8 cellular contexts compared by ENCODE assay signal in genomic region chr6:26204332-26205160, GRCh38.
DNase-seq lines count a peak whose midpoint lies in the region; ATAC-seq and TF ChIP-seq lines count a peak whose summit lies in the region.

No MANE protein-coding gene starts in this region.

- H3K9me3 ChIP-seq in PC-9 (ENCODE audit: insufficient read depth, low read depth), result no peaks in the 10 kb centered on the region

- H3K27ac Mint-ChIP-seq in naive thymus-derived CD8-positive, alpha-beta T cell, result no peak overlapping the region

- BruUV-seq in PC-9 (replicated peaks; lab: Mats Ljungman, UMichigan), result TSS peak; percentile 81

- H4K20me1 ChIP-seq in KMS-11 (ENCODE audit: insufficient read depth), result no peaks in the 10 kb centered on the region
- no peaks in the 10 kb centered on the region for H4K20me1 ChIP-seq in PC-9 (ENCODE audit: insufficient read depth)

- peaks cover 0 to 4% (median 0%) of the 10 kb centered on the region in 5 donors for H3K27me3 Mint-ChIP-seq in naive thymus-derived CD8-positive, alpha-beta T cell

- peak overlapping the region; percentile 14; the same call in 1 of the 2 replicates for H2AFZ ChIP-seq in KMS-11 (ENCODE audit: low read depth)
- peak overlapping the region; percentile 90 for H2AFZ ChIP-seq in PC-9

- DNase-seq in DMS153 treated with DMSO at 0.1 percent for 48 hours (lab: John Stamatoyannopoulos, UW; ENCODE audit: unreplicated experiment) (peak; percentile 88), PC-9 (peak; percentile 91 to 94), activated T-helper 1 cell treated with Interleukin-2 at 50 U/mL for 16 hours (ENCODE audit: low read depth) (peak; percentile 68), fibroblast of mammary gland (ENCODE audit: low read depth) (peak; percentile 96)
- peak; percentile 69 to 97 (median 88) for DNase-seq in naive thymus-derived CD8-positive, alpha-beta T cell
- peak; percentile 82 for DNase-seq in stimulated activated naive CD8-positive, alpha-beta T cell treated with anti-CD3 and anti-CD28 coated beads, Interleukin-15, Interleukin-2, amounts not matched to agents 100 U/mL and 50 U/mL, for 24 hours

- H3K4me3 Mint-ChIP-seq in naive thymus-derived CD8-positive, alpha-beta T cell, result no peak overlapping the region

- H3K4me3 ChIP-seq in KMS-11 (IDR thresholded peaks at IDR 0.05; ENCODE audit: insufficient read depth, low read depth, low read length), result no peak overlapping the region
- peak overlapping the region; percentile 63 for H3K4me3 ChIP-seq in PC-9
- peak overlapping the region; percentile 80 for H3K4me3 ChIP-seq in fibroblast of mammary gland (ENCODE audit: control insufficient read depth, low read depth, low read length)

- H3K27ac ChIP-seq in KMS-11, result peak overlapping the region; percentile 96
- H3K27ac ChIP-seq in PC-9, result peak overlapping the region; percentile 91

- no peaks in the 10 kb centered on the region for H3K27me3 ChIP-seq in KMS-11 (ENCODE audit: insufficient read depth, low read depth)
- H3K27me3 ChIP-seq in PC-9 (ENCODE audit: insufficient read depth, low read depth), result no peaks in the 10 kb centered on the region

- H3K9me2 ChIP-seq in PC-9 (ENCODE audit: insufficient read depth), result no peaks in the 10 kb centered on the region

- peak; percentile 53 for ATAC-seq in GM21619 (IDR thresholded peaks at IDR 0.05; ENCODE audit: unreplicated experiment)
- peak; percentile 68 to 71 for ATAC-seq in naive thymus-derived CD8-positive, alpha-beta T cell
- ATAC-seq in stimulated activated naive CD8-positive, alpha-beta T cell treated with anti-CD3 and anti-CD28 coated beads, Interleukin-15, Interleukin-2, amounts not matched to agents 100 U/mL and 50 U/mL, for 24 hours, result peak; percentile 77

- no peaks in the 10 kb centered on the region for H3K36me3 ChIP-seq in KMS-11 (ENCODE audit: insufficient read depth)
- no peaks in the 10 kb centered on the region for H3K36me3 ChIP-seq in PC-9 (ENCODE audit: low read depth)

- H3F3A ChIP-seq in PC-9 (ENCODE audit: insufficient read depth, low read depth), result peaks cover 42% of the 10 kb centered on the region

- peaks cover 0 to 2% (median 0%) of the 10 kb centered on the region in 3 donors for H3K36me3 Mint-ChIP-seq in naive thymus-derived CD8-positive, alpha-beta T cell

- H3K9me3 Mint-ChIP-seq in naive thymus-derived CD8-positive, alpha-beta T cell, result peaks cover 0 to 5% (median 0%) of the 10 kb centered on the region in 9 donors

- H3K4me2 ChIP-seq in KMS-11, result peak overlapping the region; percentile 78
- H3K4me2 ChIP-seq in PC-9, result peak overlapping the region; percentile 92

- H3K4me1 Mint-ChIP-seq in naive thymus-derived CD8-positive, alpha-beta T cell, result peaks cover 14 to 36% (median 26%) of the 10 kb centered on the region in 4 donors

- H3K9ac ChIP-seq in KMS-11, result peak overlapping the region; percentile 96

- peaks cover 20% of the 10 kb centered on the region for H3K4me1 ChIP-seq in KMS-11 (ENCODE audit: low read depth, poor library complexity, severe bottlenecking)
- H3K4me1 ChIP-seq in PC-9 (replicated peaks; ENCODE audit: insufficient read depth), result peaks cover 36% of the 10 kb centered on the region

- CTCF ChIA-PET in PC-9 (lab: Charles Lee), result interaction anchor here (0.5 kb wide), 1 partner anchor 973 kb away, joined by 3 read pairs; no protein-coding TSS in a partner anchor

- peaks cover 12% of the 10 kb centered on the region; the same call in 1 of the 2 replicates for H3K79me2 ChIP-seq in KMS-11 (ENCODE audit: insufficient read depth, low read depth)
- H3K79me2 ChIP-seq in PC-9 (ENCODE audit: low read depth), result no peaks in the 10 kb centered on the region

- intact Hi-C loops in PC-9 (cut with micrococcal nuclease; ENCODE audit: unreplicated experiment), result loop anchor here (1.0 to 10.0 kb wide), 4 partner anchors 47 to 1690 kb away; a partner anchor contains a TSS

- POLR2A ChIA-PET in PC-9 (lab: Charles Lee; ENCODE audit: unreplicated experiment), result interaction anchor here (0.5 to 1.8 kb wide), 13 partner anchors 16 to 942 kb away, joined by 3 to 15 read pairs (median 4); a partner anchor contains a TSS
- POLR2A ChIA-PET in naive thymus-derived CD8-positive, alpha-beta T cell (lab: Charles Lee), result interaction anchor here (0.7 to 17.3 kb wide), 44 partner anchors 8 to 1686 kb away, joined by 3 to 471 read pairs (median 6); partner anchors contain the start of gene HMGN4

- TF ChIP-seq CTCF in KMS-11 (conservative IDR thresholded peaks at IDR 0.05; ENCODE audit: low read depth, low read length) (0 out of 2 replicates have a peak, but pooled peaks have one; percentile 11), PC-9 (conservative IDR thresholded peaks at IDR 0.05) (0 out of 2 replicates have a peak, but pooled peaks have one; percentile 20), fibroblast of mammary gland (conservative IDR thresholded peaks at IDR 0.05; ENCODE audit: control insufficient read depth, insufficient read depth, low read depth, low read length) (peak; percentile 11)
